ENCODE assay signal across 15 cellular contexts in genomic region chr7:84665339-84665738, GRCh38.
DNase-seq lines count a peak whose midpoint lies in the region; ATAC-seq and TF ChIP-seq lines count a peak whose summit lies in the region.
"Had no signal": no experiment of that assay in that cellular context is flagged by ENCODE, and none has a peak within 500 bp of the region (broad histone marks: within the 10 kb centered on the region; RNA-seq: fewer than 3 reads in every experiment).

No MANE protein-coding gene starts in this region.

- no peaks in the 10 kb centered on the region for H3K9me3 Mint-ChIP-seq in brain
- H3K9me3 Mint-ChIP-seq in activated CD8-positive, alpha-beta T cell treated with anti-CD3 and anti-CD28 coated beads, Interleukin-2, amount 10 ng/mL, durations not matched to agents 7 days and 5 days (ENCODE audit: insufficient read depth), result no peaks in the 10 kb centered on the region
- no peaks in the 10 kb centered on the region for H3K9me3 Mint-ChIP-seq in endothelial cell (ENCODE audit: unreplicated experiment)
- no peaks in the 10 kb centered on the region for H3K9me3 Mint-ChIP-seq in activated naive CD4-positive, alpha-beta T cell treated with anti-CD3 and anti-CD28 coated beads, Interleukin-2, amount 10 ng/mL, durations not matched to agents 7 days and 5 days

- no peak overlapping the region for H4K91ac ChIP-seq in trophoblast cell (ENCODE audit: low read depth, low read length)

- no peak overlapping the region for H3K4ac ChIP-seq in trophoblast cell (ENCODE audit: low read depth, low read length)

- no peak overlapping the region for H3K4me2 ChIP-seq in trophoblast cell (ENCODE audit: low read length)
- H3K4me2 ChIP-seq: BLaER1, KMS-11 had no signal

- CTCF ChIA-PET in activated CD8-positive, alpha-beta T cell treated with anti-CD3 and anti-CD28 coated beads, Interleukin-2, amount 10 ng/mL, durations not matched to agents 7 days and 5 days (lab: Charles Lee), result no interaction called here
- CTCF ChIA-PET in activated naive CD4-positive, alpha-beta T cell treated with anti-CD3 and anti-CD28 coated beads, Interleukin-2, amount 10 ng/mL, durations not matched to agents 7 days and 5 days (lab: Charles Lee), result no interaction called here

- H3K4me1 Mint-ChIP-seq in brain (peaks cover 51% of the 10 kb centered on the region), endothelial cell (ENCODE audit: unreplicated experiment) (peaks cover 19% of the 10 kb centered on the region)
- H3K4me1 Mint-ChIP-seq in activated CD8-positive, alpha-beta T cell treated with anti-CD3 and anti-CD28 coated beads, Interleukin-2, amount 10 ng/mL, durations not matched to agents 7 days and 5 days (ENCODE audit: low read depth), result no peaks in the 10 kb centered on the region
- no peaks in the 10 kb centered on the region for H3K4me1 Mint-ChIP-seq in activated naive CD4-positive, alpha-beta T cell treated with anti-CD3 and anti-CD28 coated beads, Interleukin-2, amount 10 ng/mL, durations not matched to agents 7 days and 5 days
- H3K4me1 Mint-ChIP-seq: CD8-positive, alpha-beta memory T cell; T-helper 17 cell had no signal

- no peak for ATAC-seq in activated CD8-positive, alpha-beta T cell treated with anti-CD3 and anti-CD28 coated beads, Interleukin-2, amount 10 ng/mL, durations not matched to agents 7 days and 5 days
- ATAC-seq: T-helper 17 cell had no signal

- H3K36me3 ChIP-seq in trophoblast cell (ENCODE audit: control insufficient read depth in 1 of 2, insufficient read depth in 2 of 2, low read length in 2 of 2), result no peaks in the 10 kb centered on the region
- H3K36me3 ChIP-seq: BLaER1, MG63 had no signal

- H3K18ac ChIP-seq in trophoblast cell (ENCODE audit: low read length), result no peak overlapping the region

- H2BK5ac ChIP-seq in trophoblast cell (ENCODE audit: low read depth, low read length, poor library complexity), result peak overlapping the region; percentile 21

- H3K4me1 ChIP-seq in trophoblast cell (ENCODE audit: control insufficient read depth in 1 of 2, insufficient read depth in 2 of 2, low read length in 2 of 2), result peaks cover 0 to 4% of the 10 kb centered on the region in 2 experiments

- H3K27ac Mint-ChIP-seq in brain (peak overlapping the region in 4 of 5 experiments; percentile 0 to 37 (median 14)), endothelial cell (ENCODE audit: unreplicated experiment) (no peak overlapping the region)
- H3K27ac Mint-ChIP-seq in activated CD8-positive, alpha-beta T cell treated with anti-CD3 and anti-CD28 coated beads, Interleukin-2, amount 10 ng/mL, durations not matched to agents 7 days and 5 days, result no peak overlapping the region
- no peak overlapping the region for H3K27ac Mint-ChIP-seq in activated naive CD4-positive, alpha-beta T cell treated with anti-CD3 and anti-CD28 coated beads, Interleukin-2, amount 10 ng/mL, durations not matched to agents 7 days and 5 days
- H3K27ac Mint-ChIP-seq: CD8-positive, alpha-beta memory T cell; T-helper 17 cell had no signal

- H2BK12ac ChIP-seq in trophoblast cell (ENCODE audit: low read length), result no peak overlapping the region

- no peak overlapping the region for H3K9ac ChIP-seq in trophoblast cell (ENCODE audit: low read length)
- H3K9ac ChIP-seq: BLaER1, GM23248, KMS-11 had no signal

- no peak for TF ChIP-seq CTCF in brain (conservative IDR thresholded peaks at IDR 0.05)
- TF ChIP-seq CTCF in endothelial cell (IDR thresholded peaks at IDR 0.05; ENCODE audit: unreplicated experiment), result no peak

- no peak overlapping the region for H2AK5ac ChIP-seq in trophoblast cell (ENCODE audit: low read length)

- H3K9me3 ChIP-seq in trophoblast cell (ENCODE audit: insufficient read depth, low read depth, low read length), result no peaks in the 10 kb centered on the region
- H3K9me3 ChIP-seq: BLaER1, MG63 had no signal

- H3K23ac ChIP-seq in trophoblast cell (ENCODE audit: low read length), result no peak overlapping the region

- no peaks in the 10 kb centered on the region for H3K27me3 Mint-ChIP-seq in brain
- H3K27me3 Mint-ChIP-seq in activated CD8-positive, alpha-beta T cell treated with anti-CD3 and anti-CD28 coated beads, Interleukin-2, amount 10 ng/mL, durations not matched to agents 7 days and 5 days (ENCODE audit: low read depth), result no peaks in the 10 kb centered on the region
- H3K27me3 Mint-ChIP-seq in endothelial cell (ENCODE audit: unreplicated experiment), result no peaks in the 10 kb centered on the region
- H3K27me3 Mint-ChIP-seq in activated naive CD4-positive, alpha-beta T cell treated with anti-CD3 and anti-CD28 coated beads, Interleukin-2, amount 10 ng/mL, durations not matched to agents 7 days and 5 days, result no peaks in the 10 kb centered on the region
- H3K27me3 Mint-ChIP-seq: CD8-positive, alpha-beta memory T cell; T-helper 17 cell had no signal

- no peaks in the 10 kb centered on the region for H3K79me2 ChIP-seq in trophoblast cell (ENCODE audit: control insufficient read depth, insufficient read depth, low read length, poor library complexity)

- whole genome bisulfite sequencing in trophoblast cell (ENCODE audit: extremely low coverage, insufficient coverage, insufficient read length), result no CpG with 5 or more reads among the region's 2 CpGs

- POLR2A ChIA-PET in activated CD8-positive, alpha-beta T cell treated with anti-CD3 and anti-CD28 coated beads, Interleukin-2, amount 10 ng/mL, durations not matched to agents 7 days and 5 days (lab: Charles Lee), result no interaction called here

- H3K36me3 Mint-ChIP-seq in brain (no peaks in the 10 kb centered on the region), endothelial cell (ENCODE audit: low read depth, unreplicated experiment) (no peaks in the 10 kb centered on the region)
- H3K36me3 Mint-ChIP-seq in activated CD8-positive, alpha-beta T cell treated with anti-CD3 and anti-CD28 coated beads, Interleukin-2, amount 10 ng/mL, durations not matched to agents 7 days and 5 days (ENCODE audit: low read depth), result no peaks in the 10 kb centered on the region
- no peaks in the 10 kb centered on the region for H3K36me3 Mint-ChIP-seq in activated naive CD4-positive, alpha-beta T cell treated with anti-CD3 and anti-CD28 coated beads, Interleukin-2, amount 10 ng/mL, durations not matched to agents 7 days and 5 days
- H3K36me3 Mint-ChIP-seq: CD8-positive, alpha-beta memory T cell had no signal

- no peak overlapping the region for H2AFZ ChIP-seq in trophoblast cell (ENCODE audit: insufficient read depth, low read length, poor library complexity)
- H2AFZ ChIP-seq: GM23248 had no signal

- DNase-seq in GF-D8 (lab: John Stamatoyannopoulos, UW) (peak; percentile 63), NCI-H82 treated with DMSO at 0.1 percent for 48 hours (lab: John Stamatoyannopoulos, UW; ENCODE audit: unreplicated experiment) (peak; percentile 61), trophoblast cell (peak in 1 of 2 donors; percentile 2), endothelial cell (ENCODE audit: low spot score) (no peak)
- DNase-seq in activated CD8-positive, alpha-beta T cell treated with anti-CD3 and anti-CD28 coated beads, Interleukin-2, amount 10 ng/mL, durations not matched to agents 7 days and 5 days, result no peak
- no peak for DNase-seq in activated naive CD4-positive, alpha-beta T cell treated with anti-CD3 and anti-CD28 coated beads, Interleukin-2, amount 10 ng/mL, durations not matched to agents 7 days and 5 days
- DNase-seq: CD8-positive, alpha-beta memory T cell; GM23248; MG63; NCI-H1092 treated with DMSO at 0.1 percent for 48 hours; NCI-H187; T-helper 17 cell had no signal

- H3K27ac ChIP-seq in trophoblast cell (ENCODE audit: low read depth, low read length), result peak overlapping the region; percentile 80
- H3K27ac ChIP-seq: BLaER1, GM23248, KMS-11 had no signal

- peaks cover 3% of the 10 kb centered on the region for H3K79me1 ChIP-seq in trophoblast cell (ENCODE audit: low read length)

- H3K4me3 ChIP-seq in trophoblast cell (ENCODE audit: low read depth, low read length), result no peak overlapping the region
- H3K4me3 ChIP-seq: BLaER1, GM23248, MG63 had no signal

- H2BK120ac ChIP-seq in trophoblast cell (ENCODE audit: insufficient read depth, low read length, poor library complexity), result no peak overlapping the region

- H3K14ac ChIP-seq in trophoblast cell (ENCODE audit: low read length), result no peak overlapping the region

- H3K4me3 Mint-ChIP-seq in brain, result no peak overlapping the region
- H3K4me3 Mint-ChIP-seq in activated CD8-positive, alpha-beta T cell treated with anti-CD3 and anti-CD28 coated beads, Interleukin-2, amount 10 ng/mL, durations not matched to agents 7 days and 5 days, result no peak overlapping the region
- H3K4me3 Mint-ChIP-seq in endothelial cell (ENCODE audit: unreplicated experiment), result no peak overlapping the region
- no peak overlapping the region for H3K4me3 Mint-ChIP-seq in activated naive CD4-positive, alpha-beta T cell treated with anti-CD3 and anti-CD28 coated beads, Interleukin-2, amount 10 ng/mL, durations not matched to agents 7 days and 5 days
- H3K4me3 Mint-ChIP-seq: CD8-positive, alpha-beta memory T cell; T-helper 17 cell had no signal

- no peak overlapping the region for H4K12ac ChIP-seq in trophoblast cell (ENCODE audit: low read depth, low read length)

- no peak overlapping the region for H4K8ac ChIP-seq in trophoblast cell (ENCODE audit: low read depth, low read length)

- H3K27me3 ChIP-seq in trophoblast cell (ENCODE audit: insufficient read depth, low read length), result no peaks in the 10 kb centered on the region
- H3K27me3 ChIP-seq: BLaER1, MG63 had no signal

Comparison
In these comparisons a context has a peak if more than half of its experiments do, and no peak if none do; other contexts are left out.
1. DNase-seq: peak in GF-D8 (single experiment) and NCI-H82 treated with DMSO at 0.1 percent for 48 hours (single experiment); none in activated CD8-positive, alpha-beta T cell treated with anti-CD3 and anti-CD28 coated beads, Interleukin-2, amount 10 ng/mL, durations not matched to agents 7 days and 5 days (single experiment), endothelial cell (single experiment) and activated naive CD4-positive, alpha-beta T cell treated with anti-CD3 and anti-CD28 coated beads, Interleukin-2, amount 10 ng/mL, durations not matched to agents 7 days and 5 days (single experiment).
2. H3K27ac Mint-ChIP-seq: peak in brain (4 of 5); none in activated CD8-positive, alpha-beta T cell treated with anti-CD3 and anti-CD28 coated beads, Interleukin-2, amount 10 ng/mL, durations not matched to agents 7 days and 5 days (single experiment), endothelial cell (single experiment) and activated naive CD4-positive, alpha-beta T cell treated with anti-CD3 and anti-CD28 coated beads, Interleukin-2, amount 10 ng/mL, durations not matched to agents 7 days and 5 days (single experiment).